In the genomic region with DNA sequence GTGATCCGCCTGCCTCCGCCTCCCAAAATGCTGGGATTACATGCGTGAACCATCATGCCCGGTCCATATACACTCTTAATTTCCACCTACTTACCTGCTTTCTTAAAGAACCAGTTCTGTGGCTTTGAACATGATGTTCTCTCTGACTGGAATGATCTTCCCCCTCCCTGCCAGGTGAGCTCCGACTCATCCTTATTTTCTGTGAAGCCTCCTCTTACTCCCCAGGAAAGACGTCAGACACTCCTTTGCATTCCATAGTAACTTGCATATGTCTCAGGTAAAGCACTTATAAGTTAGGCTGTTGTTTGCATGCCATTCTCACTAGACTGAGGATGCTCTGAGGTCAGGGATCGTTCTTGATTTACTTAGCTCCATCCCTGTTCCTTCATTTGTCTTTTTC, we compare ENCODE assay signal across 20 cellular contexts.
DNase-seq lines count a peak whose midpoint lies in the region; ATAC-seq and TF ChIP-seq lines count a peak whose summit lies in the region.
"Had no signal": no experiment of that assay in that cellular context is flagged by ENCODE, and none has a peak within 500 bp of the region (broad histone marks: within the 10 kb centered on the region; RNA-seq: fewer than 3 reads in every experiment).

No MANE protein-coding gene starts in this region.

- intact Hi-C loops in activated CD8-positive, alpha-beta T cell treated with anti-CD3 and anti-CD28 coated beads for 36 hours (cut with micrococcal nuclease) = no loop called here

- no peaks in the 10 kb centered on the region for H3K27me3 Mint-ChIP-seq in activated CD8-positive, alpha-beta T cell treated with anti-CD3 and anti-CD28 coated beads for 36 hours
- no peaks in the 10 kb centered on the region for H3K27me3 Mint-ChIP-seq in activated CD8-positive, alpha-beta T cell treated with anti-CD3 and anti-CD28 coated beads, Interleukin-2, amount 10 ng/mL, durations not matched to agents 7 days and 5 days (ENCODE audit: low read depth)
- no peaks in the 10 kb centered on the region for H3K27me3 Mint-ChIP-seq in WTC11 (ENCODE audit: low read depth)
- no peaks in the 10 kb centered on the region for H3K27me3 Mint-ChIP-seq in type B pancreatic cell

- no peak for DNase-seq in activated CD8-positive, alpha-beta T cell treated with anti-CD3 and anti-CD28 coated beads for 36 hours
- DNase-seq in activated CD8-positive, alpha-beta T cell treated with anti-CD3 and anti-CD28 coated beads, Interleukin-2, amount 10 ng/mL, durations not matched to agents 7 days and 5 days = no peak
- DNase-seq in WTC11 (ENCODE audit: low spot score) = no peak
- DNase-seq in islet precursor cell = peak; percentile 68
- DNase-seq in type B pancreatic cell (ENCODE audit: extremely low spot score, unreplicated experiment) = no peak
- DNase-seq in NCI-H2171 (lab: John Stamatoyannopoulos, UW) = no peak
- no peak for DNase-seq in activated T-cell treated with anti-CD3 and anti-CD28 coated beads, Interleukin-2, amount 50 U/mL, for 1 hour
- no peak for DNase-seq in AG08396 (ENCODE audit: low spot score)
- DNase-seq: BE2C; Kasumi-1; NCI-H1105; NCI-H1436 treated with DMSO at 0.1 percent for 48 hours; NCI-H187 treated with DMSO at 0.1 percent for 48 hours; NCI-H446; NCI-H524 treated with DMSO at 0.1 percent for 48 hours; NCI-H82; NK-92 treated with Interleukin-12 subunit alpha and Interleukin-12 subunit beta, amount 100 ng/mL, for 24 hours; PC-9; SHP77 had no signal

- H3K9me3 Mint-ChIP-seq in activated CD8-positive, alpha-beta T cell treated with anti-CD3 and anti-CD28 coated beads for 36 hours = no peaks in the 10 kb centered on the region
- no peaks in the 10 kb centered on the region for H3K9me3 Mint-ChIP-seq in activated CD8-positive, alpha-beta T cell treated with anti-CD3 and anti-CD28 coated beads, Interleukin-2, amount 10 ng/mL, durations not matched to agents 7 days and 5 days (ENCODE audit: insufficient read depth)
- 0 out of 2 replicates have a peak, but pooled peaks cover 3% of the 10 kb centered on the region for H3K9me3 Mint-ChIP-seq in WTC11
- H3K9me3 Mint-ChIP-seq in type B pancreatic cell = peaks cover 2% of the 10 kb centered on the region

- H3K36me3 Mint-ChIP-seq in activated CD8-positive, alpha-beta T cell treated with anti-CD3 and anti-CD28 coated beads for 36 hours (ENCODE audit: low read depth) = peaks cover 6% of the 10 kb centered on the region
- no peaks in the 10 kb centered on the region for H3K36me3 Mint-ChIP-seq in activated CD8-positive, alpha-beta T cell treated with anti-CD3 and anti-CD28 coated beads, Interleukin-2, amount 10 ng/mL, durations not matched to agents 7 days and 5 days (ENCODE audit: low read depth)
- H3K36me3 Mint-ChIP-seq in WTC11 (no peaks in the 10 kb centered on the region), type B pancreatic cell (no peaks in the 10 kb centered on the region)

- ATAC-seq in activated CD8-positive, alpha-beta T cell treated with anti-CD3 and anti-CD28 coated beads for 36 hours = no peak
- ATAC-seq in activated CD8-positive, alpha-beta T cell treated with anti-CD3 and anti-CD28 coated beads, Interleukin-2, amount 10 ng/mL, durations not matched to agents 7 days and 5 days = no peak
- ATAC-seq in WTC11 = no peak
- ATAC-seq: K562 had no signal

- POLR2A ChIA-PET in activated CD8-positive, alpha-beta T cell treated with anti-CD3 and anti-CD28 coated beads for 36 hours (lab: Charles Lee) = interaction anchor here (0.6 to 0.7 kb wide), 2 partner anchors 46 kb away, joined by 3 to 4 read pairs; no protein-coding TSS in a partner anchor
- POLR2A ChIA-PET in activated CD8-positive, alpha-beta T cell treated with anti-CD3 and anti-CD28 coated beads, Interleukin-2, amount 10 ng/mL, durations not matched to agents 7 days and 5 days (lab: Charles Lee) = no interaction called here
- POLR2A ChIA-PET in WTC11 (lab: Charles Lee) = interaction anchor here (0.6 to 0.7 kb wide), 2 partner anchors 18 to 619 kb away, joined by 3 to 4 read pairs; no protein-coding TSS in a partner anchor

- no peak for TF ChIP-seq CTCF in activated CD8-positive, alpha-beta T cell treated with anti-CD3 and anti-CD28 coated beads for 36 hours (IDR thresholded peaks at IDR 0.05)
- no peak for TF ChIP-seq CTCF in WTC11 (IDR thresholded peaks at IDR 0.05)
- TF ChIP-seq CTCF in type B pancreatic cell (conservative IDR thresholded peaks at IDR 0.05) = no peak

- CTCF ChIA-PET in activated CD8-positive, alpha-beta T cell treated with anti-CD3 and anti-CD28 coated beads for 36 hours (lab: Charles Lee) = interaction anchor here (1.0 kb wide), 1 partner anchor 45 kb away, joined by 4 read pairs; no protein-coding TSS in a partner anchor
- CTCF ChIA-PET in activated CD8-positive, alpha-beta T cell treated with anti-CD3 and anti-CD28 coated beads, Interleukin-2, amount 10 ng/mL, durations not matched to agents 7 days and 5 days (lab: Charles Lee) = no interaction called here
- CTCF ChIA-PET in WTC11 (lab: Charles Lee) = no interaction called here

- H3K4me3 Mint-ChIP-seq in activated CD8-positive, alpha-beta T cell treated with anti-CD3 and anti-CD28 coated beads for 36 hours = no peak overlapping the region
- no peak overlapping the region for H3K4me3 Mint-ChIP-seq in activated CD8-positive, alpha-beta T cell treated with anti-CD3 and anti-CD28 coated beads, Interleukin-2, amount 10 ng/mL, durations not matched to agents 7 days and 5 days
- H3K4me3 Mint-ChIP-seq in WTC11 (no peak overlapping the region), type B pancreatic cell (no peak overlapping the region)

- peak overlapping the region; percentile 3 for H3K27ac Mint-ChIP-seq in activated CD8-positive, alpha-beta T cell treated with anti-CD3 and anti-CD28 coated beads for 36 hours
- no peak overlapping the region for H3K27ac Mint-ChIP-seq in activated CD8-positive, alpha-beta T cell treated with anti-CD3 and anti-CD28 coated beads, Interleukin-2, amount 10 ng/mL, durations not matched to agents 7 days and 5 days
- H3K27ac Mint-ChIP-seq in WTC11 (peak overlapping the region; percentile 36; the same call in 1 of the 2 replicates), type B pancreatic cell (peak overlapping the region; percentile 84)

- H3K4me1 Mint-ChIP-seq in activated CD8-positive, alpha-beta T cell treated with anti-CD3 and anti-CD28 coated beads for 36 hours (ENCODE audit: low read depth) = peaks cover 31% of the 10 kb centered on the region
- no peaks in the 10 kb centered on the region for H3K4me1 Mint-ChIP-seq in activated CD8-positive, alpha-beta T cell treated with anti-CD3 and anti-CD28 coated beads, Interleukin-2, amount 10 ng/mL, durations not matched to agents 7 days and 5 days (ENCODE audit: low read depth)
- H3K4me1 Mint-ChIP-seq in WTC11 (0 out of 2 replicates have a peak, but pooled peaks cover 3% of the 10 kb centered on the region), type B pancreatic cell (ENCODE audit: unreplicated experiment) (peaks cover 8% of the 10 kb centered on the region)

TF ChIP-seq in WTC11, 78 proteins besides CTCF, POLR2A, EP300 and RAD21 (continues in another document):
- TF ChIP-seq FOXP1 (CRISPR knock-in tag; IDR thresholded peaks at IDR 0.05; ENCODE audit: borderline replicate concordance) (no peak), TEAD1 (CRISPR knock-in tag; IDR thresholded peaks at IDR 0.05) (no peak), MXD4 (CRISPR knock-in tag; IDR thresholded peaks at IDR 0.05; ENCODE audit: borderline replicate concordance) (no peak), RORB (CRISPR knock-in tag; IDR thresholded peaks at IDR 0.05) (no peak)
- TF ChIP-seq, protein P1, sequence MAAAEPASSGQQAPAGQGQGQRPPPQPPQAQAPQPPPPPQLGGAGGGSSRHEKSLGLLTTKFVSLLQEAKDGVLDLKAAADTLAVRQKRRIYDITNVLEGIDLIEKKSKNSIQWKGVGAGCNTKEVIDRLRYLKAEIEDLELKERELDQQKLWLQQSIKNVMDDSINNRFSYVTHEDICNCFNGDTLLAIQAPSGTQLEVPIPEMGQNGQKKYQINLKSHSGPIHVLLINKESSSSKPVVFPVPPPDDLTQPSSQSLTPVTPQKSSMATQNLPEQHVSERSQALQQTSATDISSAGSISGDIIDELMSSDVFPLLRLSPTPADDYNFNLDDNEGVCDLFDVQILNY (CRISPR knock-in tag; IDR thresholded peaks at IDR 0.05) = no peak
- TF ChIP-seq, protein P2, sequence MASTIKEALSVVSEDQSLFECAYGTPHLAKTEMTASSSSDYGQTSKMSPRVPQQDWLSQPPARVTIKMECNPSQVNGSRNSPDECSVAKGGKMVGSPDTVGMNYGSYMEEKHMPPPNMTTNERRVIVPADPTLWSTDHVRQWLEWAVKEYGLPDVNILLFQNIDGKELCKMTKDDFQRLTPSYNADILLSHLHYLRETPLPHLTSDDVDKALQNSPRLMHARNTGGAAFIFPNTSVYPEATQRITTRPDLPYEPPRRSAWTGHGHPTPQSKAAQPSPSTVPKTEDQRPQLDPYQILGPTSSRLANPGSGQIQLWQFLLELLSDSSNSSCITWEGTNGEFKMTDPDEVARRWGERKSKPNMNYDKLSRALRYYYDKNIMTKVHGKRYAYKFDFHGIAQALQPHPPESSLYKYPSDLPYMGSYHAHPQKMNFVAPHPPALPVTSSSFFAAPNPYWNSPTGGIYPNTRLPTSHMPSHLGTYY (CRISPR knock-in tag; IDR thresholded peaks at IDR 0.05) = no peak
- TF ChIP-seq, protein P3, sequence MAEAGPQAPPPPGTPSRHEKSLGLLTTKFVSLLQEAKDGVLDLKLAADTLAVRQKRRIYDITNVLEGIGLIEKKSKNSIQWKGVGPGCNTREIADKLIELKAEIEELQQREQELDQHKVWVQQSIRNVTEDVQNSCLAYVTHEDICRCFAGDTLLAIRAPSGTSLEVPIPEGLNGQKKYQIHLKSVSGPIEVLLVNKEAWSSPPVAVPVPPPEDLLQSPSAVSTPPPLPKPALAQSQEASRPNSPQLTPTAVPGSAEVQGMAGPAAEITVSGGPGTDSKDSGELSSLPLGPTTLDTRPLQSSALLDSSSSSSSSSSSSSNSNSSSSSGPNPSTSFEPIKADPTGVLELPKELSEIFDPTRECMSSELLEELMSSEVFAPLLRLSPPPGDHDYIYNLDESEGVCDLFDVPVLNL (CRISPR knock-in tag; IDR thresholded peaks at IDR 0.05; ENCODE audit: borderline replicate concordance, low read depth) = no peak
